ENCODE assay signal across 22 cellular contexts in genomic region chr7:10845225-10845624, GRCh38.
DNase-seq lines count a peak whose midpoint lies in the region; ATAC-seq, FAIRE-seq and TF ChIP-seq lines count a peak whose summit lies in the region.
"Had no signal": no experiment of that assay in that cellular context is flagged by ENCODE, and none has a peak within 500 bp of the region (broad histone marks: within the 10 kb centered on the region; RNA-seq: fewer than 3 reads in every experiment).

No MANE protein-coding gene starts in this region.

- H3K36me3 ChIP-seq in mammary epithelial cell (ENCODE audit: insufficient read depth, low read length) (no peaks in the 10 kb centered on the region), breast epithelium (no peaks in the 10 kb centered on the region), K562 (ENCODE audit: control insufficient read depth, insufficient read depth, low read length) (no peaks in the 10 kb centered on the region)
- H3K36me3 ChIP-seq: BLaER1 treated with 17β-estradiol and CSF1 and Interleukin-3, amounts not matched to agents 10 nM and 100 nM had no signal

- dilution Hi-C loops in mammary epithelial cell (cut with HindIII; ENCODE audit: low sequenced_read_pairs), result no loop called here

- H2AFZ ChIP-seq in mammary epithelial cell (ENCODE audit: low read depth, low read length) (no peak overlapping the region), K562 (ENCODE audit: low read depth, low read length) (no peak overlapping the region)

- CTCF ChIA-PET in mammary epithelial cell (lab: Charles Lee; ENCODE audit: low non-redundant PET), result no interaction called here
- CTCF ChIA-PET in K562 (lab: Yijun Ruan, JAX; ENCODE audit: low intra/inter-chr PET ratio), result no interaction called here

- H3K79me2 ChIP-seq in mammary epithelial cell (ENCODE audit: insufficient read depth, low read length) (no peaks in the 10 kb centered on the region), K562 (ENCODE audit: control insufficient read depth, insufficient read depth, low read length) (no peaks in the 10 kb centered on the region)

- TF ChIP-seq CTCF in mammary epithelial cell (conservative IDR thresholded peaks at IDR 0.05 in 1 of 2, IDR thresholded peaks at IDR 0.05 in 1 of 2; ENCODE audit: extremely low read depth in 1 of 2, insufficient read depth in 1 of 2, low read depth in 1 of 2, low read length in 2 of 2) (no peak), breast epithelium (IDR thresholded peaks at IDR 0.05) (no peak), K562 (IDR thresholded peaks at IDR 0.05 in 2 of 3, conservative IDR thresholded peaks at IDR 0.05 in 1 of 3; ENCODE audit: insufficient read depth in 2 of 3, low read depth in 1 of 3, low read length in 3 of 3) (no peak), epithelial cell of esophagus (IDR thresholded peaks at IDR 0.05; ENCODE audit: insufficient read depth, low read depth, low read length, missing control alignments) (no peak)

- H4K20me1 ChIP-seq in mammary epithelial cell (ENCODE audit: insufficient read depth, low read length) (no peaks in the 10 kb centered on the region), K562 (replicated peaks; ENCODE audit: control insufficient read depth, insufficient read depth, low read length) (no peaks in the 10 kb centered on the region)
- H4K20me1 ChIP-seq: BLaER1 treated with 17β-estradiol and CSF1 and Interleukin-3, amounts not matched to agents 10 nM and 100 nM had no signal

- H3K27me3 ChIP-seq in mammary epithelial cell (ENCODE audit: insufficient read depth, low read length) (no peaks in the 10 kb centered on the region), breast epithelium (no peaks in the 10 kb centered on the region), K562 (ENCODE audit: control insufficient read depth in 2 of 2, insufficient read depth in 2 of 2, low read length in 2 of 2) (no peaks in the 10 kb centered on the region; a peak in 1 of 5 replicates)
- H3K27me3 ChIP-seq: BLaER1 treated with 17β-estradiol and CSF1 and Interleukin-3, amounts not matched to agents 10 nM and 100 nM had no signal

- no peaks in the 10 kb centered on the region for H3K9me1 ChIP-seq in K562 (ENCODE audit: control insufficient read depth, insufficient read depth, low read length)

- no peak for TF ChIP-seq RAD21 in K562 (CRISPR knock-in tag; conservative IDR thresholded peaks at IDR 0.05 in 1 of 2, IDR thresholded peaks at IDR 0.05 in 1 of 2)

- FAIRE-seq in G401.6 (lab: Jason Lieb, UNC), result peak; percentile 51
- peak; percentile 19 for FAIRE-seq in K562 (lab: Jason Lieb, UNC)
- FAIRE-seq: A549, D721Med, GM12892, GM18507 had no signal

- H3K4me1 ChIP-seq in mammary epithelial cell (ENCODE audit: insufficient read depth, low read length), result no peaks in the 10 kb centered on the region
- no peaks in the 10 kb centered on the region for H3K4me1 ChIP-seq in breast epithelium
- no peaks in the 10 kb centered on the region for H3K4me1 ChIP-seq in K562 (replicated peaks in 1 of 2; ENCODE audit: control insufficient read depth in 2 of 2, insufficient read depth in 2 of 2, low read length in 2 of 2)
- H3K4me1 ChIP-seq: A549; BLaER1 treated with 17β-estradiol and CSF1 and Interleukin-3, amounts not matched to agents 10 nM and 100 nM; Caco-2 had no signal

- H3K27ac ChIP-seq in mammary epithelial cell (ENCODE audit: insufficient read depth, low read depth, low read length), result no peak overlapping the region
- no peak overlapping the region for H3K27ac ChIP-seq in breast epithelium
- H3K27ac ChIP-seq in K562 (ENCODE audit: extremely low read depth, low read depth, low read length), result no peak overlapping the region
- H3K27ac ChIP-seq: 22Rv1; A549; BLaER1 treated with 17β-estradiol and CSF1 and Interleukin-3, amounts not matched to agents 10 nM and 100 nM; C4-2B had no signal

- 42% methylated on average over 1 of the region's 2 CpGs for WGBS in mammary epithelial cell (ENCODE audit: low coverage, missing lambda C conversion rate)
- 33% methylated on average over 2 of the region's 2 CpGs for WGBS in K562 (ENCODE audit: insufficient coverage, low coverage, missing lambda C conversion rate)

- H3K4me2 ChIP-seq in mammary epithelial cell (ENCODE audit: insufficient read depth, low read depth, low read length) (no peak overlapping the region), K562 (ENCODE audit: insufficient read depth, low read length) (no peak overlapping the region)
- H3K4me2 ChIP-seq: A549; BLaER1 treated with 17β-estradiol and CSF1 and Interleukin-3, amounts not matched to agents 10 nM and 100 nM had no signal

- H3K9me3 ChIP-seq in mammary epithelial cell (replicated peaks; ENCODE audit: insufficient read depth, low read length), result no peaks in the 10 kb centered on the region
- no peaks in the 10 kb centered on the region for H3K9me3 ChIP-seq in breast epithelium
- H3K9me3 ChIP-seq in K562 (replicated peaks; ENCODE audit: control insufficient read depth, insufficient read depth, low read depth, low read length), result no peaks in the 10 kb centered on the region
- H3K9me3 ChIP-seq: A549; BLaER1 treated with 17β-estradiol and CSF1 and Interleukin-3, amounts not matched to agents 10 nM and 100 nM; Caco-2 had no signal

- ATAC-seq in K562, result no peak
- ATAC-seq in GM21723 (IDR thresholded peaks at IDR 0.05; ENCODE audit: unreplicated experiment), result no peak
- no peak for ATAC-seq in GM21423 (IDR thresholded peaks at IDR 0.05; ENCODE audit: unreplicated experiment)
- ATAC-seq: A549; CD8-positive, alpha-beta T cell had no signal

- H3K9ac ChIP-seq in mammary epithelial cell (ENCODE audit: insufficient read depth, low read length) (no peak overlapping the region), K562 (ENCODE audit: insufficient read depth in 1 of 2, low read depth in 2 of 2, low read length in 2 of 2) (no peak overlapping the region)
- H3K9ac ChIP-seq: BLaER1 treated with 17β-estradiol and CSF1 and Interleukin-3, amounts not matched to agents 10 nM and 100 nM had no signal

- DNase-seq in mammary epithelial cell, result peak; percentile 1
- no peak for DNase-seq in breast epithelium (ENCODE audit: low spot score in 2 of 2)
- no peak for DNase-seq in K562 (ENCODE audit: extremely low read depth in 1 of 4, low spot score in 3 of 4)
- peak; percentile 70 for DNase-seq in epithelial cell of esophagus (ENCODE audit: low read depth)
- no peak for DNase-seq in G401 (ENCODE audit: low spot score)
- DNase-seq: AML-193; Caco-2; Calu3; CD4-positive, alpha-beta T cell; CD8-positive, alpha-beta T cell; DMS79 treated with DMSO at 0.1 percent for 48 hours; GF-D8 had no signal

- TF ChIP-seq EP300 in K562 (IDR thresholded peaks at IDR 0.05; ENCODE audit: low read length), result no peak

- TF ChIP-seq POLR2A in breast epithelium (IDR thresholded peaks at IDR 0.05) (no peak), K562 (conservative IDR thresholded peaks at IDR 0.05) (no peak)

- intact Hi-C loops in mammary epithelial cell (cut with micrococcal nuclease), result no loop called here
- intact Hi-C loops in breast epithelium (cut with DNase I; ENCODE audit: low total_unique reads), result no loop called here
- intact Hi-C loops in K562 (cut with micrococcal nuclease), result no loop called here

- POLR2A ChIA-PET in K562 (lab: Yijun Ruan, JAX), result interaction anchor here (0.5 kb wide), 1 partner anchor 14 kb away, joined by 3 read pairs; no protein-coding TSS in a partner anchor

- no TSS peak for BruUV-seq in mammary epithelial cell (replicated peaks; lab: Mats Ljungman, UMichigan)
- no TSS peak for BruUV-seq in K562 (replicated peaks; lab: Mats Ljungman, UMichigan)

- in situ Hi-C loops in mammary epithelial cell (cut with MboI; ENCODE audit: low sequenced_read_pairs in 2 of 2), result no loop called here
- in situ Hi-C loops in K562 (cut with MboI), result no loop called here
- in situ Hi-C loops in G401 (cut with HindIII; ENCODE audit: low sequenced_read_pairs), result no loop called here

- H3K4me3 ChIP-seq in mammary epithelial cell (replicated peaks in 1 of 3; ENCODE audit: insufficient read depth in 1 of 3, low read depth in 2 of 3, low read length in 3 of 3) (no peak overlapping the region), breast epithelium (no peak overlapping the region), K562 (no peak overlapping the region), epithelial cell of esophagus (ENCODE audit: low read length) (no peak overlapping the region)
- H3K4me3 ChIP-seq: A549; BLaER1 treated with 17β-estradiol and CSF1 and Interleukin-3, amounts not matched to agents 10 nM and 100 nM had no signal

TF ChIP-seq in K562, 482 proteins besides CTCF, POLR2A, EP300 and RAD21:
- TF ChIP-seq RFX7 (CRISPR knock-in tag; IDR thresholded peaks at IDR 0.05) (no peak), ATF3 (IDR thresholded peaks at IDR 0.05) (peak; percentile 36; the same call in 1 of the 2 replicates), ATF3 (CRISPR knock-in tag; conservative IDR thresholded peaks at IDR 0.05) (no peak)

Comparison
In these comparisons a context has a peak if more than half of its experiments do, and no peak if none do; other contexts are left out.
1. DNase-seq: peak in mammary epithelial cell (single experiment) and epithelial cell of esophagus (single experiment); none in breast epithelium (0 of 2), K562 (0 of 4) and G401 (single experiment).